In the genomic region with DNA sequence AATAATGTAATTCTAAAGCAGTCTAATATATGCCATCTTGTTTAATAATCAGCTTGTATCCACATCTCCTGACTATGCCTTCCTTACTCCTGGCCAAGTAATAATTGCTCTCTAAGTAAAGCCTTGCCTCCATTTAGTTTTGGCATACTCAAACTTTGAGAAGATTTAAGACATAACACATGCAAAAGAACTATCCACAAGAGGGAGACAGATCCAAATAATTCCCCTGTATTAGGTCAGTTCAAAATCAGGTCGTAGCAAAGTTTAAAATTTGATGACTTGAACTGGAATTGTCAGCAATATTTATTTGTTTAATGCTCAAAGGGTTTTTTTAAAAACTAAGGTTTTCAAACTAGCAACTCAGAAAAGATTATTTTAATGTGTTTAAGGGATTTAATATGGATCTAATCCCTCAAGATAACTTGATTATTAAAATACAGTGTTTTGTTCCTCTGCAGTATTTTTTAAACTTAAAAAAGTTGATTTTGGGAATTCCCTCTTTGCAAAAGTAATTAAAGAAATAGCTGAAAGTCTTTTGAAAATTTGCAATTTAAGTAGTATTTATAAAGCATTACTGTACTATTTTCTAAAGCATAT, we compare ENCODE assay signal across 8 cellular contexts.
DNase-seq lines count a peak whose midpoint lies in the region; ATAC-seq and TF ChIP-seq lines count a peak whose summit lies in the region.

No MANE protein-coding gene starts in this region.

- ATAC-seq in psoas muscle = peak in 1 of 4 donors; percentile 51
- no peak for ATAC-seq in HG02588 (IDR thresholded peaks at IDR 0.05; ENCODE audit: unreplicated experiment)

- no peak for TF ChIP-seq POLR2A in erythroblast (IDR thresholded peaks at IDR 0.05; ENCODE audit: low read length)

- no peaks in the 10 kb centered on the region for H4K20me1 ChIP-seq in OCI-LY1 (ENCODE audit: insufficient read depth, low read length)

- H3K27me3 ChIP-seq in OCI-LY1 (ENCODE audit: insufficient read depth, low read length) = no peaks in the 10 kb centered on the region
- H3K27me3 ChIP-seq in psoas muscle (ENCODE audit: insufficient read depth in 3 of 3, low read length in 2 of 3) = no peaks in the 10 kb centered on the region

- no peaks in the 10 kb centered on the region for H3F3A ChIP-seq in OCI-LY1 (ENCODE audit: insufficient read depth, low read length)

- H3K4me1 ChIP-seq in OCI-LY1 (ENCODE audit: insufficient read depth, low read length, severe bottlenecking) = peaks cover 25% of the 10 kb centered on the region
- H3K4me1 ChIP-seq in psoas muscle = no peaks in the 10 kb centered on the region

- H3K9ac ChIP-seq in OCI-LY1 (ENCODE audit: low read length) = peak overlapping the region; percentile 30; the same call in 1 of the 2 replicates

- TF ChIP-seq CTCF in OCI-LY1 (IDR thresholded peaks at IDR 0.05; ENCODE audit: low read length) (peak; percentile 93), psoas muscle (IDR thresholded peaks at IDR 0.05) (peak; percentile 50)

- H3K4me2 ChIP-seq in OCI-LY1 (ENCODE audit: low read length) = peak overlapping the region; percentile 70

- no peaks in the 10 kb centered on the region for H3K9me2 ChIP-seq in OCI-LY1 (ENCODE audit: low read depth, low read length)

- H3K9me3 ChIP-seq in OCI-LY1 (ENCODE audit: low read length) (no peaks in the 10 kb centered on the region), psoas muscle (no peaks in the 10 kb centered on the region)

- H3K27ac ChIP-seq in OCI-LY1 (ENCODE audit: low read depth, low read length, poor library complexity, severe bottlenecking) = peak overlapping the region; percentile 55
- H3K27ac ChIP-seq in psoas muscle = no peak overlapping the region

- H3K36me3 ChIP-seq in OCI-LY1 (ENCODE audit: insufficient read depth, low read length) (peaks cover 33% of the 10 kb centered on the region), psoas muscle (ENCODE audit: insufficient read depth in 1 of 2, low read depth in 1 of 2) (peaks cover 0 to 44% of the 10 kb centered on the region in 2 donors)

- H2AFZ ChIP-seq in OCI-LY1 (ENCODE audit: low read length) = peak overlapping the region; percentile 53; the same call in 1 of the 2 replicates

- WGBS in psoas muscle, 3 donors = 7 to 11% (median 9%) methylated on average over 1 of the region's 1 CpG

- no peaks in the 10 kb centered on the region for H3K79me2 ChIP-seq in OCI-LY1 (ENCODE audit: insufficient read depth, low read length)

- intact Hi-C loops in psoas muscle (cut with DNase I) = loop anchor here in 1 of 2 donors (5.0 kb wide), 1 partner anchor 66 kb away; no protein-coding TSS in a partner anchor

- peak; percentile 20 for DNase-seq in NCI-H748 (lab: John Stamatoyannopoulos, UW; ENCODE audit: unreplicated experiment)
- no peak for DNase-seq in NCI-H748 treated with DMSO at 0.1 percent for 48 hours (lab: John Stamatoyannopoulos, UW)
- peak; percentile 11 to 15 for DNase-seq in erythroblast (lab: John Stamatoyannopoulos, UW)
- DNase-seq in psoas muscle = no peak
- no peak for DNase-seq in activated naive CD4-positive, alpha-beta T cell (lab: John Stamatoyannopoulos, UW)
- DNase-seq in NK-92 (lab: John Stamatoyannopoulos, UW; ENCODE audit: unreplicated experiment) = no peak

- H3K4me3 ChIP-seq in OCI-LY1 (ENCODE audit: low read depth, low read length, poor library complexity, severe bottlenecking) (peak overlapping the region; percentile 43), psoas muscle (no peak overlapping the region)

Comparison
In these comparisons a context has a peak if more than half of its experiments do, and no peak if none do; other contexts are left out.
1. DNase-seq: peak in NCI-H748 (single experiment) and erythroblast (2 of 2); none in NCI-H748 treated with DMSO at 0.1 percent for 48 hours (single experiment), psoas muscle (0 of 2), activated naive CD4-positive, alpha-beta T cell (0 of 4) and NK-92 (single experiment).